Comparison of ENCODE assay signal across 8 cellular contexts in genomic region chr10:69861251-69862240, GRCh38. TPM values are rescaled to one million over a fixed set of nuclear protein-coding genes. Genes with fewer than 3 reads are reported as not detected.
DNase-seq lines count a peak whose midpoint lies in the region; ATAC-seq, FAIRE-seq and TF ChIP-seq lines count a peak whose summit lies in the region.

No MANE protein-coding gene starts in this region.

- H3K27ac Mint-ChIP-seq in activated naive CD4-positive, alpha-beta T cell treated with anti-CD3 and anti-CD28 coated beads for 36 hours: no peak overlapping the region
- peak overlapping the region; percentile 41 for H3K27ac Mint-ChIP-seq in type B pancreatic cell
- H3K27ac Mint-ChIP-seq in activated T-helper 1 cell treated with anti-CD3 and anti-CD28 coated beads, Interleukin-12 subunit alpha, Interleukin-12 subunit beta, Interleukin-2, Interleukin-4 antibody, amounts not matched to agents 30 ng/mL and 10 ng/mL and 1 ng/mL, durations not matched to agents 14 hours and 24 hours and 36 hours: no peak overlapping the region

- intact Hi-C loops in activated naive CD4-positive, alpha-beta T cell treated with anti-CD3 and anti-CD28 coated beads for 36 hours (cut with micrococcal nuclease): loop anchor here (5.0 kb wide), 1 partner anchor 51 kb away; no protein-coding TSS in a partner anchor
- intact Hi-C loops in activated T-helper 1 cell treated with anti-CD3 and anti-CD28 coated beads, Interleukin-12 subunit alpha, Interleukin-12 subunit beta, Interleukin-2, Interleukin-4 antibody, amounts not matched to agents 30 ng/mL and 10 ng/mL and 1 ng/mL, durations not matched to agents 14 hours and 24 hours and 36 hours (cut with micrococcal nuclease): no loop called here

- DNase-seq in activated naive CD4-positive, alpha-beta T cell treated with anti-CD3 and anti-CD28 coated beads for 36 hours: peak; percentile 11
- DNase-seq in activated naive CD4-positive, alpha-beta T cell treated with Interleukin-2 at 50 U/mL for 16 hours: no peak
- DNase-seq in RCC 7860 (ENCODE audit: low spot score): peak; percentile 46
- peak; percentile 72 to 91 for DNase-seq in foreskin keratinocyte
- DNase-seq in type B pancreatic cell (ENCODE audit: extremely low spot score, unreplicated experiment): no peak
- no peak for DNase-seq in activated T-helper 1 cell treated with anti-CD3 and anti-CD28 coated beads, Interleukin-12 subunit alpha, Interleukin-12 subunit beta, Interleukin-2, Interleukin-4 antibody, amounts not matched to agents 30 ng/mL and 10 ng/mL and 1 ng/mL, durations not matched to agents 14 hours and 24 hours and 36 hours (ENCODE audit: low spot score)
- no peak for DNase-seq in retina

- H3K4me1 Mint-ChIP-seq in activated naive CD4-positive, alpha-beta T cell treated with anti-CD3 and anti-CD28 coated beads for 36 hours (ENCODE audit: low read depth): no peaks in the 10 kb centered on the region
- peaks cover 35% of the 10 kb centered on the region for H3K4me1 Mint-ChIP-seq in type B pancreatic cell (ENCODE audit: unreplicated experiment)
- H3K4me1 Mint-ChIP-seq in activated T-helper 1 cell treated with anti-CD3 and anti-CD28 coated beads, Interleukin-12 subunit alpha, Interleukin-12 subunit beta, Interleukin-2, Interleukin-4 antibody, amounts not matched to agents 30 ng/mL and 10 ng/mL and 1 ng/mL, durations not matched to agents 14 hours and 24 hours and 36 hours (ENCODE audit: low read depth): no peaks in the 10 kb centered on the region

- no peaks in the 10 kb centered on the region for H3K36me3 Mint-ChIP-seq in activated naive CD4-positive, alpha-beta T cell treated with anti-CD3 and anti-CD28 coated beads for 36 hours (ENCODE audit: low read depth)
- no peaks in the 10 kb centered on the region for H3K36me3 Mint-ChIP-seq in type B pancreatic cell
- no peaks in the 10 kb centered on the region for H3K36me3 Mint-ChIP-seq in activated T-helper 1 cell treated with anti-CD3 and anti-CD28 coated beads, Interleukin-12 subunit alpha, Interleukin-12 subunit beta, Interleukin-2, Interleukin-4 antibody, amounts not matched to agents 30 ng/mL and 10 ng/mL and 1 ng/mL, durations not matched to agents 14 hours and 24 hours and 36 hours (ENCODE audit: low read depth)

- no peaks in the 10 kb centered on the region for H3K27me3 ChIP-seq in foreskin keratinocyte

- ATAC-seq in foreskin keratinocyte: peak; percentile 71
- ATAC-seq in GM19395 (IDR thresholded peaks at IDR 0.05; ENCODE audit: unreplicated experiment): no peak

- CTCF ChIA-PET in activated naive CD4-positive, alpha-beta T cell treated with anti-CD3 and anti-CD28 coated beads for 36 hours (lab: Charles Lee): no interaction called here

- H3K4me1 ChIP-seq in foreskin keratinocyte: peaks cover 28% of the 10 kb centered on the region

- no peak for FAIRE-seq in RCC 7860 (lab: Jason Lieb, UNC)

- H3K27ac ChIP-seq in foreskin keratinocyte: peak overlapping the region; percentile 46

- no peak overlapping the region for H3K4me3 Mint-ChIP-seq in activated naive CD4-positive, alpha-beta T cell treated with anti-CD3 and anti-CD28 coated beads for 36 hours
- peak overlapping the region; percentile 10 for H3K4me3 Mint-ChIP-seq in type B pancreatic cell
- no peak overlapping the region for H3K4me3 Mint-ChIP-seq in activated T-helper 1 cell treated with anti-CD3 and anti-CD28 coated beads, Interleukin-12 subunit alpha, Interleukin-12 subunit beta, Interleukin-2, Interleukin-4 antibody, amounts not matched to agents 30 ng/mL and 10 ng/mL and 1 ng/mL, durations not matched to agents 14 hours and 24 hours and 36 hours

- H3K9me3 Mint-ChIP-seq in activated naive CD4-positive, alpha-beta T cell treated with anti-CD3 and anti-CD28 coated beads for 36 hours: no peaks in the 10 kb centered on the region
- no peaks in the 10 kb centered on the region for H3K9me3 Mint-ChIP-seq in type B pancreatic cell
- no peaks in the 10 kb centered on the region for H3K9me3 Mint-ChIP-seq in activated T-helper 1 cell treated with anti-CD3 and anti-CD28 coated beads, Interleukin-12 subunit alpha, Interleukin-12 subunit beta, Interleukin-2, Interleukin-4 antibody, amounts not matched to agents 30 ng/mL and 10 ng/mL and 1 ng/mL, durations not matched to agents 14 hours and 24 hours and 36 hours

- no peaks in the 10 kb centered on the region for H3K27me3 Mint-ChIP-seq in activated naive CD4-positive, alpha-beta T cell treated with anti-CD3 and anti-CD28 coated beads for 36 hours (ENCODE audit: low read depth)
- H3K27me3 Mint-ChIP-seq in type B pancreatic cell: peaks cover 5% of the 10 kb centered on the region
- H3K27me3 Mint-ChIP-seq in activated T-helper 1 cell treated with anti-CD3 and anti-CD28 coated beads, Interleukin-12 subunit alpha, Interleukin-12 subunit beta, Interleukin-2, Interleukin-4 antibody, amounts not matched to agents 30 ng/mL and 10 ng/mL and 1 ng/mL, durations not matched to agents 14 hours and 24 hours and 36 hours (ENCODE audit: insufficient read depth): no peaks in the 10 kb centered on the region

- TF ChIP-seq CTCF in foreskin keratinocyte (conservative IDR thresholded peaks at IDR 0.05): peak; percentile 76
- TF ChIP-seq CTCF in type B pancreatic cell (conservative IDR thresholded peaks at IDR 0.05): peak; percentile 37

RNA-seq across cellular contexts. Expression of gene COL13A1, which starts 59.8 kb away (rescaled TPM):
- not detected for total RNA-seq in activated naive CD4-positive, alpha-beta T cell treated with anti-CD3 and anti-CD28 coated beads for 36 hours
- total RNA-seq in foreskin keratinocyte: 2.0 and 2.7 TPM in 2 replicates
- 1.3 and 2.4 TPM in 2 replicates for polyA plus RNA-seq in foreskin keratinocyte
- total RNA-seq in type B pancreatic cell (ENCODE audit: low replicate concordance): 0.43 and 18.6 TPM in 2 replicates
- not detected in 2 replicates for total RNA-seq in activated T-helper 1 cell treated with anti-CD3 and anti-CD28 coated beads, Interleukin-12 subunit alpha, Interleukin-12 subunit beta, Interleukin-2, Interleukin-4 antibody, amounts not matched to agents 30 ng/mL and 10 ng/mL and 1 ng/mL, durations not matched to agents 14 hours and 24 hours and 36 hours

Comparison
In these comparisons a context has a peak if more than half of its experiments do, and no peak if none do; other contexts are left out.
1. DNase-seq: peak in activated naive CD4-positive, alpha-beta T cell treated with anti-CD3 and anti-CD28 coated beads for 36 hours (single experiment), RCC 7860 (single experiment) and foreskin keratinocyte (2 of 2); none in activated naive CD4-positive, alpha-beta T cell treated with Interleukin-2 at 50 U/mL for 16 hours (single experiment), type B pancreatic cell (single experiment), activated T-helper 1 cell treated with anti-CD3 and anti-CD28 coated beads, Interleukin-12 subunit alpha, Interleukin-12 subunit beta, Interleukin-2, Interleukin-4 antibody, amounts not matched to agents 30 ng/mL and 10 ng/mL and 1 ng/mL, durations not matched to agents 14 hours and 24 hours and 36 hours (single experiment) and retina (single experiment).